31 cellular contexts compared by ENCODE assay signal in genomic region chr16:11334831-11335404, GRCh38. TPM values are rescaled to one million over a fixed set of nuclear protein-coding genes. Genes with fewer than 3 reads are reported as not detected.
A peak's percentile ranks its signal among the peaks of the same experiment; 100 is the strongest.
DNase-seq lines count a peak whose midpoint lies in the region; ATAC-seq and TF ChIP-seq lines count a peak whose summit lies in the region.
"Had no signal": no experiment of that assay in that cellular context is flagged by ENCODE, and none has a peak within 500 bp of the region (broad histone marks: within the 10 kb centered on the region; RNA-seq: fewer than 3 reads in every experiment).

No MANE protein-coding gene starts in this region.

- H3K9me3 Mint-ChIP-seq in activated CD4-positive, alpha-beta memory T cell treated with anti-CD3 and anti-CD28 coated beads for 36 hours, result no peaks in the 10 kb centered on the region
- H3K9me3 Mint-ChIP-seq in activated CD4-positive, alpha-beta memory T cell treated with anti-CD3 and anti-CD28 coated beads, Interleukin-2, amount 10 ng/mL, durations not matched to agents 7 days and 5 days, result no peaks in the 10 kb centered on the region
- no peaks in the 10 kb centered on the region for H3K9me3 Mint-ChIP-seq in stimulated activated memory B cell treated with anti-CD40 and anti-IgM and Interleukin-4, amounts not matched to agents 10 μg/mL and 1 μg/mL and 100 μg/mL, for 72 hours

- ATAC-seq in stimulated activated memory B cell treated with anti-CD40 and anti-IgM and Interleukin-4, amounts not matched to agents 10 μg/mL and 1 μg/mL and 100 μg/mL, for 72 hours, result no peak
- ATAC-seq in HG02763 (IDR thresholded peaks at IDR 0.05; ENCODE audit: unreplicated experiment), result no peak
- ATAC-seq: A549, GM12878, GM23338, PC-3 had no signal

- no peak for TF ChIP-seq CTCF in HEK293 (tag by site-specific recombination; IDR thresholded peaks at IDR 0.05)

- H3K4me3 ChIP-seq in HEK293 (ENCODE audit: low read depth, low read length), result no peak overlapping the region
- H3K4me3 ChIP-seq: A549, GM12878, GM23338, HAP-1 had no signal

- H3K4me3 Mint-ChIP-seq in activated CD4-positive, alpha-beta memory T cell treated with anti-CD3 and anti-CD28 coated beads for 36 hours, result no peak overlapping the region
- no peak overlapping the region for H3K4me3 Mint-ChIP-seq in activated CD4-positive, alpha-beta memory T cell treated with anti-CD3 and anti-CD28 coated beads, Interleukin-2, amount 10 ng/mL, durations not matched to agents 7 days and 5 days
- H3K4me3 Mint-ChIP-seq in stimulated activated memory B cell treated with anti-CD40 and anti-IgM and Interleukin-4, amounts not matched to agents 10 μg/mL and 1 μg/mL and 100 μg/mL, for 72 hours, result no peak overlapping the region
- H3K4me3 Mint-ChIP-seq: CD4-positive, alpha-beta memory T cell; GM23338 had no signal

- no peak overlapping the region for H3K27ac ChIP-seq in HEK293 (ENCODE audit: extremely low read depth, low read depth, low read length)
- H3K27ac ChIP-seq: A549, HL-60 had no signal

- H3K36me3 Mint-ChIP-seq in activated CD4-positive, alpha-beta memory T cell treated with anti-CD3 and anti-CD28 coated beads for 36 hours, result no peaks in the 10 kb centered on the region
- no peaks in the 10 kb centered on the region for H3K36me3 Mint-ChIP-seq in activated CD4-positive, alpha-beta memory T cell treated with anti-CD3 and anti-CD28 coated beads, Interleukin-2, amount 10 ng/mL, durations not matched to agents 7 days and 5 days (ENCODE audit: low read depth)
- no peaks in the 10 kb centered on the region for H3K36me3 Mint-ChIP-seq in stimulated activated memory B cell treated with anti-CD40 and anti-IgM and Interleukin-4, amounts not matched to agents 10 μg/mL and 1 μg/mL and 100 μg/mL, for 72 hours
- H3K36me3 Mint-ChIP-seq: CD4-positive, alpha-beta memory T cell had no signal

- H3K4me1 ChIP-seq in HEK293 (ENCODE audit: control insufficient read depth, insufficient read depth, low read length), result no peaks in the 10 kb centered on the region
- H3K4me1 ChIP-seq: HAP-1 had no signal

- no peak for DNase-seq in activated CD4-positive, alpha-beta memory T cell treated with anti-CD3 and anti-CD28 coated beads for 36 hours
- DNase-seq in activated CD4-positive, alpha-beta memory T cell treated with anti-CD3 and anti-CD28 coated beads, Interleukin-2, amount 10 ng/mL, durations not matched to agents 7 days and 5 days, result no peak
- DNase-seq in amniotic epithelial cell (ENCODE audit: low read depth) (peak; percentile 23), cardiac septum (ENCODE audit: low spot score) (no peak)
- DNase-seq: AML-193; C1 segment of cervical spinal cord; CD4-positive, alpha-beta memory T cell; COR-L47; DMS79; EL; GDM1; NCI-H1048; NCI-H1417; NCI-H1694; NCI-H2029 treated with DMSO at 0.1 percent for 48 hours; NCI-H446 treated with DMSO at 0.1 percent for 48 hours; NCI-H526; NCI-H82; NK-92 treated with Interleukin-12 subunit alpha and Interleukin-12 subunit beta, amount 100 ng/mL, for 24 hours; PC-3; SK-N-SH had no signal

- H3K4me1 Mint-ChIP-seq in activated CD4-positive, alpha-beta memory T cell treated with anti-CD3 and anti-CD28 coated beads for 36 hours (ENCODE audit: low read depth), result peaks cover 4% of the 10 kb centered on the region
- peaks cover 3% of the 10 kb centered on the region for H3K4me1 Mint-ChIP-seq in activated CD4-positive, alpha-beta memory T cell treated with anti-CD3 and anti-CD28 coated beads, Interleukin-2, amount 10 ng/mL, durations not matched to agents 7 days and 5 days
- H3K4me1 Mint-ChIP-seq in stimulated activated memory B cell treated with anti-CD40 and anti-IgM and Interleukin-4, amounts not matched to agents 10 μg/mL and 1 μg/mL and 100 μg/mL, for 72 hours, result peaks cover 12% of the 10 kb centered on the region

- H3K27ac Mint-ChIP-seq in activated CD4-positive, alpha-beta memory T cell treated with anti-CD3 and anti-CD28 coated beads for 36 hours, result peak overlapping the region; percentile 42
- H3K27ac Mint-ChIP-seq in activated CD4-positive, alpha-beta memory T cell treated with anti-CD3 and anti-CD28 coated beads, Interleukin-2, amount 10 ng/mL, durations not matched to agents 7 days and 5 days, result no peak overlapping the region
- peak overlapping the region; percentile 46 for H3K27ac Mint-ChIP-seq in stimulated activated memory B cell treated with anti-CD40 and anti-IgM and Interleukin-4, amounts not matched to agents 10 μg/mL and 1 μg/mL and 100 μg/mL, for 72 hours
- H3K27ac Mint-ChIP-seq: CD4-positive, alpha-beta memory T cell; GM23338 had no signal

- CTCF ChIA-PET in activated CD4-positive, alpha-beta memory T cell treated with anti-CD3 and anti-CD28 coated beads for 36 hours (lab: Charles Lee), result no interaction called here
- CTCF ChIA-PET in activated CD4-positive, alpha-beta memory T cell treated with anti-CD3 and anti-CD28 coated beads, Interleukin-2, amount 10 ng/mL, durations not matched to agents 7 days and 5 days (lab: Charles Lee), result no interaction called here
- CTCF ChIA-PET in HEK293 (lab: Yijun Ruan, JAX), result no interaction called here

- no peaks in the 10 kb centered on the region for H3K36me3 ChIP-seq in HEK293 (ENCODE audit: control insufficient read depth in 2 of 2, insufficient read depth in 1 of 2, low read length in 2 of 2)
- H3K36me3 ChIP-seq: HAP-1 had no signal

- H3K27me3 Mint-ChIP-seq in activated CD4-positive, alpha-beta memory T cell treated with anti-CD3 and anti-CD28 coated beads for 36 hours, result no peaks in the 10 kb centered on the region
- H3K27me3 Mint-ChIP-seq in activated CD4-positive, alpha-beta memory T cell treated with anti-CD3 and anti-CD28 coated beads, Interleukin-2, amount 10 ng/mL, durations not matched to agents 7 days and 5 days, result peaks cover 16% of the 10 kb centered on the region
- no peaks in the 10 kb centered on the region for H3K27me3 Mint-ChIP-seq in stimulated activated memory B cell treated with anti-CD40 and anti-IgM and Interleukin-4, amounts not matched to agents 10 μg/mL and 1 μg/mL and 100 μg/mL, for 72 hours
- H3K27me3 Mint-ChIP-seq: CD4-positive, alpha-beta memory T cell had no signal

- H3K9me3 ChIP-seq in HEK293 (ENCODE audit: control insufficient read depth, insufficient read depth, low read depth, low read length), result no peaks in the 10 kb centered on the region
- H3K9me3 ChIP-seq: HAP-1, SK-N-SH had no signal

- POLR2A ChIA-PET in activated CD4-positive, alpha-beta memory T cell treated with anti-CD3 and anti-CD28 coated beads for 36 hours (lab: Charles Lee), result no interaction called here
- POLR2A ChIA-PET in activated CD4-positive, alpha-beta memory T cell treated with anti-CD3 and anti-CD28 coated beads, Interleukin-2, amount 10 ng/mL, durations not matched to agents 7 days and 5 days (lab: Charles Lee), result interaction anchor here (1.3 kb wide), 1 partner anchor 79 kb away, joined by 4 read pairs; the partner anchor contains the start of gene SOCS1
- POLR2A ChIA-PET in HEK293 (lab: Yijun Ruan, JAX), result no interaction called here

- intact Hi-C loops in activated CD4-positive, alpha-beta memory T cell treated with anti-CD3 and anti-CD28 coated beads for 36 hours (cut with micrococcal nuclease), result no loop called here
- intact Hi-C loops in cardiac septum (cut with DNase I), result no loop called here

TF ChIP-seq in HEK293, 187 proteins besides CTCF, POLR2A, EP300 and RAD21:
- TF ChIP-seq EGR2 (tag by site-specific recombination; IDR thresholded peaks at IDR 0.05; ENCODE audit: low read depth), result peak; percentile 36; the same call in 1 of the 2 replicates
- no peak for TF ChIP-seq ZNF354C (tag by site-specific recombination; IDR thresholded peaks at IDR 0.05; ENCODE audit: borderline replicate concordance, low read depth)
- TF ChIP-seq ZFHX2 (tag by site-specific recombination; conservative IDR thresholded peaks at IDR 0.05), result peak; percentile 32; the same call in 1 of the 2 replicates

RNA-seq across cellular contexts. Expression of gene RMI2, which starts 10.3 kb away (rescaled TPM):
- 10 to 100 TPM; 68.9 to 69.9 TPM for total RNA-seq in activated CD4-positive, alpha-beta memory T cell treated with anti-CD3 and anti-CD28 coated beads for 36 hours
- 10 to 100 TPM; 45.9 to 46.6 TPM for total RNA-seq in activated CD4-positive, alpha-beta memory T cell treated with anti-CD3 and anti-CD28 coated beads, Interleukin-2, amount 10 ng/mL, durations not matched to agents 7 days and 5 days
- total RNA-seq in cardiac septum, result 0.43 TPM

RNA-seq across cellular contexts. Expression of gene PRM1, which starts 53.8 kb away (rescaled TPM):
- not detected for total RNA-seq in activated CD4-positive, alpha-beta memory T cell treated with anti-CD3 and anti-CD28 coated beads for 36 hours
- total RNA-seq in activated CD4-positive, alpha-beta memory T cell treated with anti-CD3 and anti-CD28 coated beads, Interleukin-2, amount 10 ng/mL, durations not matched to agents 7 days and 5 days, result not detected
- total RNA-seq in cardiac septum, result not detected
- total RNA-seq: CD4-positive, alpha-beta memory T cell; GM12878; GM23338; LHCN-M2; MCF 10A; PC-3 had no signal

RNA-seq across cellular contexts. Expression of gene PRM2, which starts 58.6 kb away (rescaled TPM):
- not detected for total RNA-seq in activated CD4-positive, alpha-beta memory T cell treated with anti-CD3 and anti-CD28 coated beads for 36 hours
- not detected for total RNA-seq in activated CD4-positive, alpha-beta memory T cell treated with anti-CD3 and anti-CD28 coated beads, Interleukin-2, amount 10 ng/mL, durations not matched to agents 7 days and 5 days
- not detected for total RNA-seq in cardiac septum
- total RNA-seq: CD4-positive, alpha-beta memory T cell; GM12878; GM23338; LHCN-M2; MCF 10A; PC-3 had no signal

Comparison
In these comparisons a context has a peak if more than half of its experiments do, and no peak if none do; other contexts are left out.
1. RNA of gene RMI2, which starts 10.3 kb away (total RNA-seq): 68.9 to 69.9 TPM in activated CD4-positive, alpha-beta memory T cell treated with anti-CD3 and anti-CD28 coated beads for 36 hours and 45.9 to 46.6 TPM in activated CD4-positive, alpha-beta memory T cell treated with anti-CD3 and anti-CD28 coated beads, Interleukin-2, amount 10 ng/mL, durations not matched to agents 7 days and 5 days; 0.43 TPM in cardiac septum (single experiment); every median in the first group is over 10 times any median in the second.